16 cellular contexts compared by ENCODE assay signal in genomic region chr14:100654025-100654813, GRCh38.
DNase-seq lines count a peak whose midpoint lies in the region; ATAC-seq, FAIRE-seq and TF ChIP-seq lines count a peak whose summit lies in the region.
"Had no signal": no experiment of that assay in that cellular context is flagged by ENCODE, and none has a peak within 500 bp of the region (broad histone marks: within the 10 kb centered on the region; RNA-seq: fewer than 3 reads in every experiment).

No MANE protein-coding gene starts in this region.

- H3K36me3 ChIP-seq in HUES6 (ENCODE audit: control insufficient read depth, insufficient read depth, low read length) (no peaks in the 10 kb centered on the region), body of pancreas (replicated peaks in 1 of 2; ENCODE audit: insufficient read depth in 1 of 2, low read depth in 2 of 2) (no peaks in the 10 kb centered on the region), right lobe of liver (no peaks in the 10 kb centered on the region), gastroesophageal sphincter (no peaks in the 10 kb centered on the region)
- H3K36me3 ChIP-seq: prostate gland, spleen, stomach had no signal

- peak; percentile 48 to 78 for ATAC-seq in A549
- ATAC-seq in body of pancreas = peak; percentile 5
- peak; percentile 9 to 45 (median 36) for ATAC-seq in right lobe of liver
- ATAC-seq in stimulated activated naive CD8-positive, alpha-beta T cell treated with anti-CD3 and anti-CD28 coated beads, Interleukin-15, Interleukin-2, amounts not matched to agents 100 U/mL and 50 U/mL, for 24 hours = no peak
- no peak for ATAC-seq in gastroesophageal sphincter

- DNase-seq in A549 (ENCODE audit: low read depth in 1 of 2, low spot score in 1 of 2) (no peak), body of pancreas (no peak), right lobe of liver (no peak), NCI-H1436 treated with DMSO at 0.1 percent for 48 hours (lab: John Stamatoyannopoulos, UW) (no peak), HK-2 (ENCODE audit: unreplicated experiment) (no peak)
- DNase-seq in stimulated activated naive CD8-positive, alpha-beta T cell treated with anti-CD3 and anti-CD28 coated beads, Interleukin-15, Interleukin-2, amounts not matched to agents 100 U/mL and 50 U/mL, for 24 hours = no peak
- DNase-seq: amniotic stem cell, GDM1, NCI-H1105 treated with DMSO at 0.1 percent for 48 hours, NCI-H226, spleen had no signal

- CTCF ChIA-PET in A549 (lab: Yijun Ruan, JAX) = interaction anchor here (0.8 to 31.4 kb wide), 29 partner anchors 9 to 1002 kb away, joined by 3 to 602 read pairs (median 5); no protein-coding TSS in a partner anchor

- POLR2A ChIA-PET in A549 (lab: Yijun Ruan, JAX) = interaction anchor here (0.5 kb wide), 1 partner anchor 269 kb away, joined by 3 read pairs; no protein-coding TSS in a partner anchor

- TF ChIP-seq CTCF in A549 (IDR thresholded peaks at IDR 0.05) (no peak), body of pancreas (IDR thresholded peaks at IDR 0.05) (no peak), right lobe of liver (IDR thresholded peaks at IDR 0.05) (no peak), gastroesophageal sphincter (IDR thresholded peaks at IDR 0.05) (no peak)

- no peak for TF ChIP-seq EP300 in A549 (IDR thresholded peaks at IDR 0.05)
- no peak for TF ChIP-seq EP300 in gastroesophageal sphincter (IDR thresholded peaks at IDR 0.05)

- intact Hi-C loops in body of pancreas (cut with DNase I) (loop anchor here (10.0 kb wide), 2 partner anchors 269 to 981 kb away; no protein-coding TSS in a partner anchor), right lobe of liver (cut with DNase I) (loop anchor here in 1 of 2 donors (10.0 kb wide), 2 partner anchors 119 to 209 kb away; no protein-coding TSS in a partner anchor)

- H3K9me3 ChIP-seq in A549 = no peaks in the 10 kb centered on the region
- no peaks in the 10 kb centered on the region for H3K9me3 ChIP-seq in HUES6 (ENCODE audit: control insufficient read depth, insufficient read depth, low read depth, low read length)
- H3K9me3 ChIP-seq in body of pancreas = no peaks in the 10 kb centered on the region
- no peaks in the 10 kb centered on the region for H3K9me3 ChIP-seq in right lobe of liver
- H3K9me3 ChIP-seq in gastroesophageal sphincter = no peaks in the 10 kb centered on the region
- H3K9me3 ChIP-seq: prostate gland, spleen, stomach had no signal

- no peak for FAIRE-seq in A549 (lab: Jason Lieb, UNC)

- peaks cover 12% of the 10 kb centered on the region for H3K27me3 ChIP-seq in HUES6 (ENCODE audit: control insufficient read depth, insufficient read depth, low read length)
- H3K27me3 ChIP-seq in body of pancreas = no peaks in the 10 kb centered on the region
- no peaks in the 10 kb centered on the region for H3K27me3 ChIP-seq in right lobe of liver
- H3K27me3 ChIP-seq in gastroesophageal sphincter = peaks cover 49% of the 10 kb centered on the region

- TF ChIP-seq POLR2A in A549 (IDR thresholded peaks at IDR 0.05; ENCODE audit: low read length) = no peak
- no peak for TF ChIP-seq POLR2A in body of pancreas (IDR thresholded peaks at IDR 0.05)
- no peak for TF ChIP-seq POLR2A in right lobe of liver (IDR thresholded peaks at IDR 0.05)
- no peak for TF ChIP-seq POLR2A in gastroesophageal sphincter (IDR thresholded peaks at IDR 0.05)

- H3K27ac ChIP-seq in A549 (peak overlapping the region; percentile 67 to 86), HUES6 (ENCODE audit: low read depth, low read length) (no peak overlapping the region), body of pancreas (no peak overlapping the region), right lobe of liver (no peak overlapping the region), gastroesophageal sphincter (no peak overlapping the region)
- H3K27ac ChIP-seq: KMS-11, prostate gland, spleen, stomach had no signal

- no peak for TF ChIP-seq RAD21 in A549 (conservative IDR thresholded peaks at IDR 0.05 in 1 of 2, IDR thresholded peaks at IDR 0.05 in 1 of 2)

- WGBS in A549 (ENCODE audit: missing lambda C conversion rate) = 41% methylated on average over 20 of the region's 21 CpGs
- 46 to 59% methylated on average over 13 to 21 of the region's 21 CpGs for WGBS in body of pancreas, 2 donors
- 54% methylated on average over 11 of the region's 21 CpGs for WGBS in right lobe of liver (ENCODE audit: insufficient coverage, low coverage, low lambda C conversion rate, missing lambda C conversion rate)
- 35 to 83% methylated on average over 8 to 12 of the region's 21 CpGs for WGBS in gastroesophageal sphincter (ENCODE audit: low coverage in 1 of 2), 2 donors

- H3K4me2 ChIP-seq in A549 = peak overlapping the region; percentile 96
- H3K4me2 ChIP-seq: KMS-11 had no signal

- peak overlapping the region; percentile 41 for H3K4me3 ChIP-seq in A549
- peak overlapping the region; percentile 50 for H3K4me3 ChIP-seq in HUES6 (ENCODE audit: low read depth, low read length)
- no peak overlapping the region for H3K4me3 ChIP-seq in body of pancreas
- peak overlapping the region in 2 of 3 donors; percentile 36 to 40 for H3K4me3 ChIP-seq in right lobe of liver
- peak overlapping the region in 1 of 2 donors; percentile 20 for H3K4me3 ChIP-seq in gastroesophageal sphincter
- H3K4me3 ChIP-seq: prostate gland had no signal

- no peak overlapping the region for H3K9ac ChIP-seq in HUES6 (ENCODE audit: low read length)
- H3K9ac ChIP-seq: KMS-11 had no signal

- peaks cover 8% of the 10 kb centered on the region for H3K4me1 ChIP-seq in A549
- peaks cover 10% of the 10 kb centered on the region; the same call in 1 of the 2 replicates for H3K4me1 ChIP-seq in HUES6 (ENCODE audit: control insufficient read depth, insufficient read depth, low read length)
- H3K4me1 ChIP-seq in body of pancreas = peaks cover 43% of the 10 kb centered on the region
- H3K4me1 ChIP-seq in right lobe of liver = peaks cover 0 to 10% (median 0%) of the 10 kb centered on the region in 4 donors
- H3K4me1 ChIP-seq in gastroesophageal sphincter = peaks cover 0 to 8% (median 0%) of the 10 kb centered on the region in 3 donors
- H3K4me1 ChIP-seq: prostate gland had no signal

TF ChIP-seq in A549, 52 proteins besides CTCF, POLR2A, EP300 and RAD21:
- no peak for TF ChIP-seq ZSCAN20 (CRISPR knock-in tag; IDR thresholded peaks at IDR 0.05)
- no peak for TF ChIP-seq FOSL2 (IDR thresholded peaks at IDR 0.05)
- TF ChIP-seq FOSL2 (CRISPR knock-in tag; IDR thresholded peaks at IDR 0.05) = no peak
- TF ChIP-seq SMC3 (IDR thresholded peaks at IDR 0.05) = no peak
- TF ChIP-seq E2F6 (IDR thresholded peaks at IDR 0.05; ENCODE audit: borderline replicate concordance, low read depth) = no peak
- TF ChIP-seq PHF8 (IDR thresholded peaks at IDR 0.05; ENCODE audit: borderline replicate concordance, low read depth) = no peak
- TF ChIP-seq ATOH8 (CRISPR knock-in tag; IDR thresholded peaks at IDR 0.05; ENCODE audit: low read depth) = no peak
- TF ChIP-seq EHF (CRISPR knock-in tag; IDR thresholded peaks at IDR 0.05) = no peak
- no peak for TF ChIP-seq HOXB13 (CRISPR knock-in tag; IDR thresholded peaks at IDR 0.05; ENCODE audit: low read depth)
- no peak for TF ChIP-seq ZFP36 (IDR thresholded peaks at IDR 0.05; ENCODE audit: borderline replicate concordance, partially characterized antibody)

Comparison
In these comparisons a context has a peak if more than half of its experiments do, and no peak if none do; other contexts are left out.
1. ATAC-seq: peak in A549 (2 of 2), body of pancreas (single experiment) and right lobe of liver (4 of 4); none in stimulated activated naive CD8-positive, alpha-beta T cell treated with anti-CD3 and anti-CD28 coated beads, Interleukin-15, Interleukin-2, amounts not matched to agents 100 U/mL and 50 U/mL, for 24 hours (single experiment) and gastroesophageal sphincter (single experiment).
2. H3K27ac ChIP-seq: peak in A549 (2 of 2); none in HUES6 (single experiment), body of pancreas (0 of 4), right lobe of liver (0 of 3) and gastroesophageal sphincter (0 of 4).
3. H3K4me3 ChIP-seq: peak in A549 (single experiment), HUES6 (single experiment) and right lobe of liver (2 of 3); none in body of pancreas (0 of 2).